Comparison of ENCODE assay signal across 8 cellular contexts in genomic region chr10:64360240-64360639, GRCh38.
DNase-seq lines count a peak whose midpoint lies in the region; ATAC-seq, FAIRE-seq and TF ChIP-seq lines count a peak whose summit lies in the region.
"Not testable (repeated sequence)": the region's sequence is repeated elsewhere in the genome, so short reads cannot be mapped to it uniquely, and the experiment has no call there.

No MANE protein-coding gene starts in this region.

- H3K79me1 ChIP-seq in H1 (ENCODE audit: low read depth, low read length); mesendoderm (ENCODE audit: low read length): not testable (repeated sequence)

- H2BK20ac ChIP-seq in H1 (ENCODE audit: low read length): not testable (repeated sequence)

- not testable (repeated sequence) for H3K27me3 Mint-ChIP-seq in Calu3 (ENCODE audit: unreplicated experiment); GM23338 (ENCODE audit: insufficient read depth, low read depth, poor library complexity)

- H2AFZ ChIP-seq in GM23338; PC-9; H1 (ENCODE audit: low read length): not testable (repeated sequence)

- H3K27ac ChIP-seq in GM23338 (ENCODE audit: low read depth); PC-9; H1 (ENCODE audit: low read depth, low read length); mesendoderm (ENCODE audit: low read depth, low read length): not testable (repeated sequence)

- not testable (repeated sequence) for H3K23ac ChIP-seq in H1 (ENCODE audit: insufficient read length); mesendoderm (ENCODE audit: low read length)

- not testable (repeated sequence) for TF ChIP-seq RAD21 in H1 (IDR thresholded peaks at IDR 0.05 in 1 of 2, conservative IDR thresholded peaks at IDR 0.05 in 1 of 2; ENCODE audit: low read depth in 2 of 2, low read length in 2 of 2)

- not testable (repeated sequence) for H2BK5ac ChIP-seq in H1 (ENCODE audit: low read depth, low read length); mesendoderm (ENCODE audit: low read length)

- H4K20me1 ChIP-seq in GM23338 (replicated peaks; ENCODE audit: insufficient read depth); PC-9 (ENCODE audit: insufficient read depth); H1 (replicated peaks in 1 of 2; ENCODE audit: control insufficient read depth in 1 of 2, insufficient read depth in 2 of 2, low read length in 2 of 2): not testable (repeated sequence)

- not testable (repeated sequence) for BruUV-seq in Calu3 (replicated peaks; lab: Mats Ljungman, UMichigan); PC-9 (replicated peaks; lab: Mats Ljungman, UMichigan)

- not testable (repeated sequence) for H4K5ac ChIP-seq in H1 (ENCODE audit: insufficient read length, low read depth, low read length); mesendoderm (ENCODE audit: low read length)

- not testable (repeated sequence) for TF ChIP-seq CTCF in BE2C (IDR thresholded peaks at IDR 0.05; ENCODE audit: low read depth, low read length); Calu3 (IDR thresholded peaks at IDR 0.05; ENCODE audit: unreplicated experiment); GM23338 (conservative IDR thresholded peaks at IDR 0.05; ENCODE audit: low read depth in 2 of 2); PC-9 (conservative IDR thresholded peaks at IDR 0.05); H1 (IDR thresholded peaks at IDR 0.05; ENCODE audit: control extremely low read depth in 1 of 3, insufficient read depth in 1 of 3, low read depth in 1 of 3, low read length in 3 of 3)

- CTCF ChIA-PET in Calu3 (lab: Charles Lee); PC-9 (lab: Charles Lee); H1 (lab: Charles Lee; ENCODE audit: partially characterized antibody): not testable (repeated sequence)

- not testable (repeated sequence) for H3K14ac ChIP-seq in H1 (ENCODE audit: insufficient read length)

- H3K27me3 ChIP-seq in BE2C; GM23338 (ENCODE audit: insufficient read depth); PC-9 (ENCODE audit: insufficient read depth, low read depth); H1 (replicated peaks in 1 of 4; ENCODE audit: control insufficient read depth in 3 of 4, extremely low read depth in 1 of 4, insufficient read depth in 3 of 4, low read length in 3 of 4); mesendoderm (ENCODE audit: insufficient read depth, low read length, poor library complexity): not testable (repeated sequence)

- not testable (repeated sequence) for H3K9me3 ChIP-seq in BE2C; PC-9 (ENCODE audit: insufficient read depth, low read depth)
- peaks cover 7 to 22% of the 10 kb centered on the region in 2 experiments; a peak in 3 of 4 replicates for H3K9me3 ChIP-seq in H1 (ENCODE audit: insufficient read depth in 2 of 2, low read depth in 1 of 2, low read length in 1 of 2)

- H2BK15ac ChIP-seq in H1 (ENCODE audit: low read length); mesendoderm (replicated peaks; ENCODE audit: low read depth): not testable (repeated sequence)

- POLR2A ChIA-PET in PC-9 (lab: Charles Lee; ENCODE audit: unreplicated experiment); H1 (lab: Charles Lee; ENCODE audit: partially characterized antibody): not testable (repeated sequence)

- H3K56ac ChIP-seq in H1 (replicated peaks; ENCODE audit: insufficient read length, low read depth, low read length); mesendoderm (ENCODE audit: low read length): not testable (repeated sequence)

- H3K4me1 ChIP-seq in BE2C; GM23338 (ENCODE audit: insufficient read depth); PC-9 (replicated peaks; ENCODE audit: insufficient read depth); H1 (replicated peaks in 1 of 4; ENCODE audit: control insufficient read depth in 3 of 4, insufficient read depth in 4 of 4, low read length in 3 of 4); mesendoderm (ENCODE audit: control insufficient read depth, low read depth, low read length): not testable (repeated sequence)

- not testable (repeated sequence) for H3K36me3 Mint-ChIP-seq in Calu3 (ENCODE audit: insufficient read depth, unreplicated experiment)
- peaks cover 37% of the 10 kb centered on the region for H3K36me3 Mint-ChIP-seq in GM23338 (ENCODE audit: low read depth)

- not testable (repeated sequence) for TF ChIP-seq EP300 in H1 (IDR thresholded peaks at IDR 0.05; ENCODE audit: borderline replicate concordance in 1 of 2, low read depth in 2 of 2, low read length in 2 of 2)

- H3K18ac ChIP-seq in H1 (ENCODE audit: extremely low read depth, low read length); mesendoderm (ENCODE audit: low read length): not testable (repeated sequence)

- H3K4me3 ChIP-seq in BE2C (ENCODE audit: low read depth, low read length); GM23338; PC-9; H1 (ENCODE audit: extremely low read depth in 1 of 4, insufficient read depth in 2 of 4, low read depth in 3 of 4, low read length in 4 of 4); mesendoderm (ENCODE audit: low read length): not testable (repeated sequence)

- not testable (repeated sequence) for H4K91ac ChIP-seq in H1 (replicated peaks; ENCODE audit: insufficient read length, low read length)

- H3F3A ChIP-seq in GM23338 (replicated peaks; ENCODE audit: low read depth); PC-9 (ENCODE audit: insufficient read depth, low read depth): not testable (repeated sequence)

- H3K4me1 Mint-ChIP-seq in Calu3 (ENCODE audit: low read depth, unreplicated experiment): peaks cover 31% of the 10 kb centered on the region
- H3K4me1 Mint-ChIP-seq in GM23338: not testable (repeated sequence)

- H3K9me3 Mint-ChIP-seq in Calu3 (ENCODE audit: low read depth, unreplicated experiment): not testable (repeated sequence)
- peaks cover 43% of the 10 kb centered on the region for H3K9me3 Mint-ChIP-seq in GM23338

- intact Hi-C loops in Calu3 (cut with micrococcal nuclease; ENCODE audit: unreplicated experiment); PC-9 (cut with micrococcal nuclease; ENCODE audit: unreplicated experiment): not testable (repeated sequence)

- peak overlapping the region; percentile 34 for H3K27ac Mint-ChIP-seq in Calu3 (ENCODE audit: unreplicated experiment)
- not testable (repeated sequence) for H3K27ac Mint-ChIP-seq in GM23338

- not testable (repeated sequence) for H3K4me2 ChIP-seq in GM23338; H1 (ENCODE audit: insufficient read depth in 1 of 2, low read depth in 2 of 2, low read length in 2 of 2); mesendoderm (ENCODE audit: low read length)
- H3K4me2 ChIP-seq in PC-9: 0 out of 2 replicates have a peak overlapping the region, but pooled peaks have one; percentile 9

- not testable (repeated sequence) for ATAC-seq in GM23338

- DNase-seq in BE2C (peak; percentile 7), Calu3 (peak; percentile 46), GM23338 (ENCODE audit: low spot score) (peak; percentile 44), NCI-H748 (lab: John Stamatoyannopoulos, UW; ENCODE audit: unreplicated experiment) (peak; percentile 23), PC-9 (peak in 1 of 2 experiments; percentile 9), iPS DF 19.7 (ENCODE audit: low read depth, low spot score) (peak; percentile 5), mesendoderm (peak; percentile 23)
- not testable (repeated sequence) for DNase-seq in H1 (ENCODE audit: low read depth in 1 of 2, low spot score in 2 of 2)

- H2BK12ac ChIP-seq in H1 (ENCODE audit: low read depth, low read length): not testable (repeated sequence)

- WGBS in H1 (ENCODE audit: extremely low coverage in 1 of 2, insufficient coverage in 1 of 2, insufficient read length in 1 of 2, insufficient replicate concordance in 2 of 2, low coverage in 1 of 2, low lambda C conversion rate in 2 of 2, missing lambda C conversion rate in 1 of 2), 2 experiments: 81% methylated on average over 6 of the region's 6 CpGs; no CpG with 5 or more reads in 1 of the 2 experiments
- WGBS in mesendoderm (ENCODE audit: extremely low coverage, insufficient coverage, low lambda C conversion rate): no CpG with 5 or more reads among the region's 6 CpGs

- H3K4me3 Mint-ChIP-seq in Calu3 (ENCODE audit: low read depth, unreplicated experiment); GM23338: not testable (repeated sequence)

- H3K23me2 ChIP-seq in H1 (ENCODE audit: low read depth, low read length): not testable (repeated sequence)

- H3K36me3 ChIP-seq in BE2C; GM23338 (ENCODE audit: insufficient read depth); PC-9 (ENCODE audit: low read depth); H1 (ENCODE audit: control insufficient read depth in 2 of 4, insufficient read depth in 4 of 4, low read length in 3 of 4); mesendoderm (ENCODE audit: control insufficient read depth, insufficient read depth, low read length): not testable (repeated sequence)

- not testable (repeated sequence) for H3K9ac ChIP-seq in H1 (replicated peaks in 1 of 4; ENCODE audit: extremely low read depth in 1 of 4, low read depth in 3 of 4, low read length in 3 of 4); mesendoderm (ENCODE audit: low read length)

- H4K8ac ChIP-seq in H1 (ENCODE audit: extremely low read depth, insufficient read depth, low read length); mesendoderm (ENCODE audit: low read depth, low read length): not testable (repeated sequence)

- not testable (repeated sequence) for FAIRE-seq in H1 (lab: Jason Lieb, UNC)

- not testable (repeated sequence) for H3K79me2 ChIP-seq in GM23338 (replicated peaks; ENCODE audit: insufficient read depth); PC-9 (ENCODE audit: low read depth); H1 (ENCODE audit: control insufficient read depth in 1 of 2, insufficient read depth in 2 of 2, low read length in 2 of 2); mesendoderm (ENCODE audit: control insufficient read depth, insufficient read depth, low read length)

- not testable (repeated sequence) for H3K4ac ChIP-seq in H1 (replicated peaks; ENCODE audit: insufficient read length, low read depth, low read length); mesendoderm (ENCODE audit: low read depth, low read length)

- H2BK120ac ChIP-seq in H1 (replicated peaks; ENCODE audit: low read depth, low read length); mesendoderm (ENCODE audit: low read depth, low read length): not testable (repeated sequence)

- TF ChIP-seq POLR2A in H1 (IDR thresholded peaks at IDR 0.05; ENCODE audit: control extremely low read depth in 1 of 2, low read depth in 2 of 2, low read length in 2 of 2): not testable (repeated sequence)

- not testable (repeated sequence) for H3K9me2 ChIP-seq in GM23338 (ENCODE audit: insufficient read depth); PC-9 (ENCODE audit: insufficient read depth)

- not testable (repeated sequence) for H2AK5ac ChIP-seq in H1 (ENCODE audit: low read depth, low read length); mesendoderm (ENCODE audit: low read length)
